23 cellular contexts compared by ENCODE assay signal in the genomic region with DNA sequence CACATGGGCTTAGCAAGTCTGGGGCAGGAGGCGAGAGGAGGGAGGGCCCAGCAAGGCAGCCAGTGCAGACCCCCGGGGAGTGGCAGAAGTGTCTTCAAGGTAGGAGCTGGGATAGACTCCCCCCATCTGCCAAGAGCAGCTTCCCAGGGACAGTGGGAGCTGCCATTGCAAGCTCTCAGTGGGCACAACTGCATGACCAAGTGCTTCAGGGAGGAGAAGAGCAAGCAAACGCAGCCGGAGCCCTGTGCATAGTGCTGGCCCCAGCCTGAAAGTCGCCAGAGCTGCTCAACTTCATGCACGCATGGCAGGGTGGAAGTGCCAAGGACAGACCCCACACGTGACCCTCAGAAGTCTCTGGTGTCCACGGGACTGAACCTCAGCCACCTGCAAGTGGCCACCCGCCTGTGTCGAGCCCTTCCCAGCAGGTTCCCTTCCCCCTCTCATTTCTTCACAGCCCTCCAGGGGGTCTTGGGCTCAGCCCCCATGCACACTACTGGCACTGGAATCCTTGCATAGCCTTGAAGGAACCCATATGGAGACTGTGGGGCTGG.
"Had no signal": no experiment of that assay in that cellular context is flagged by ENCODE, and none has a peak within 500 bp of the region (broad histone marks: within the 10 kb centered on the region; RNA-seq: fewer than 3 reads in every experiment).

No MANE protein-coding gene starts in this region.

- H3K27me3 Mint-ChIP-seq: activated CD4-positive, alpha-beta T cell treated with anti-CD3 and anti-CD28 coated beads, Interleukin-2, amount 10 ng/mL, durations not matched to agents 7 days and 5 days; activated naive CD4-positive, alpha-beta T cell treated with anti-CD3 and anti-CD28 coated beads, Interleukin-2, amount 10 ng/mL, durations not matched to agents 7 days and 5 days had no signal

- H3K9me3 ChIP-seq: left lung, pancreas had no signal

- H3K4me3 ChIP-seq: coronary artery, left lung, pancreas had no signal

- H3K36me3 Mint-ChIP-seq: activated naive CD4-positive, alpha-beta T cell treated with anti-CD3 and anti-CD28 coated beads, Interleukin-2, amount 10 ng/mL, durations not matched to agents 7 days and 5 days; brain; memory B cell had no signal

- H3K9me3 Mint-ChIP-seq: activated naive CD4-positive, alpha-beta T cell treated with anti-CD3 and anti-CD28 coated beads, Interleukin-2, amount 10 ng/mL, durations not matched to agents 7 days and 5 days; activated naive CD8-positive, alpha-beta T cell treated with anti-CD3 and anti-CD28 coated beads, Interleukin-2, amount 50 U/mL, for 24 hours; activated T-cell treated with anti-CD3 and anti-CD28 coated beads, Interleukin-2, amount 50 U/mL, for 24 hours; activated T-helper 2 cell treated with anti-CD3 and anti-CD28 coated beads, Interferon-gamma antibody, Interleukin-2, Interleukin-4, amounts not matched to agents 10 μg/mL and 5 μg/mL and 100 μg/mL, durations not matched to agents 14 hours and 24 hours and 36 hours; central memory CD8-positive, alpha-beta T cell; memory B cell had no signal

- ATAC-seq: activated CD4-positive, CD25-positive, alpha-beta regulatory T cell treated with anti-CD3 and anti-CD28 coated beads, Interleukin-2, amount 50 U/mL, for 24 hours; activated CD8-positive, alpha-beta T cell treated with anti-CD3 and anti-CD28 coated beads, Interleukin-2, amount 10 ng/mL, durations not matched to agents 7 days and 5 days; activated naive CD8-positive, alpha-beta T cell treated with anti-CD3 and anti-CD28 coated beads, Interleukin-2, amount 50 U/mL, for 24 hours; left lung; pancreas; stimulated activated naive CD8-positive, alpha-beta T cell treated with anti-CD3 and anti-CD28 coated beads, Interleukin-15, Interleukin-2, amounts not matched to agents 100 U/mL and 50 U/mL, for 24 hours had no signal

- H3K27ac ChIP-seq: coronary artery, left lung, pancreas had no signal

- H3K27ac Mint-ChIP-seq: activated CD4-positive, alpha-beta T cell treated with anti-CD3 and anti-CD28 coated beads, Interleukin-2, amount 10 ng/mL, durations not matched to agents 7 days and 5 days; activated CD8-positive, alpha-beta T cell treated with anti-CD3 and anti-CD28 coated beads, Interleukin-2, amount 10 ng/mL, durations not matched to agents 7 days and 5 days; activated naive CD4-positive, alpha-beta T cell treated with anti-CD3 and anti-CD28 coated beads, Interleukin-2, amount 10 ng/mL, durations not matched to agents 7 days and 5 days; activated naive CD8-positive, alpha-beta T cell treated with anti-CD3 and anti-CD28 coated beads, Interleukin-2, amount 50 U/mL, for 24 hours; activated T-cell treated with anti-CD3 and anti-CD28 coated beads, Interleukin-2, amount 50 U/mL, for 24 hours; activated T-helper 2 cell treated with anti-CD3 and anti-CD28 coated beads, Interferon-gamma antibody, Interleukin-2, Interleukin-4, amounts not matched to agents 10 μg/mL and 5 μg/mL and 100 μg/mL, durations not matched to agents 14 hours and 24 hours and 36 hours; memory B cell had no signal

- FAIRE-seq: endometrium, keratinocyte, pancreas had no signal

- DNase-seq: activated CD4-positive, alpha-beta T cell treated with anti-CD3 and anti-CD28 coated beads, Interleukin-2, amount 10 ng/mL, durations not matched to agents 7 days and 5 days; activated CD8-positive, alpha-beta T cell treated with anti-CD3 and anti-CD28 coated beads, Interleukin-2, amount 10 ng/mL, durations not matched to agents 7 days and 5 days; activated naive CD4-positive, alpha-beta T cell treated with anti-CD3 and anti-CD28 coated beads, Interleukin-2, amount 10 ng/mL, durations not matched to agents 7 days and 5 days; activated naive CD8-positive, alpha-beta T cell treated with anti-CD3 and anti-CD28 coated beads, Interleukin-2, amount 50 U/mL, for 24 hours; activated T-cell treated with anti-CD3 and anti-CD28 coated beads, Interleukin-2, amount 50 U/mL, for 24 hours; anterior cingulate cortex; erythroblast; foreskin melanocyte; glutamatergic neuron; hippocampal formation; stimulated activated CD4-positive, alpha-beta T cell treated with anti-CD3 and anti-CD28 coated beads, Interleukin-2, amount 100 ng/mL, for 24 hours; stimulated activated naive CD8-positive, alpha-beta T cell treated with anti-CD3 and anti-CD28 coated beads, Interleukin-15, Interleukin-2, amounts not matched to agents 100 U/mL and 50 U/mL, for 24 hours; trophoblast cell had no signal

- H3K4me3 Mint-ChIP-seq: activated CD4-positive, alpha-beta T cell treated with anti-CD3 and anti-CD28 coated beads, Interleukin-2, amount 10 ng/mL, durations not matched to agents 7 days and 5 days; activated CD8-positive, alpha-beta T cell treated with anti-CD3 and anti-CD28 coated beads, Interleukin-2, amount 10 ng/mL, durations not matched to agents 7 days and 5 days; activated naive CD4-positive, alpha-beta T cell treated with anti-CD3 and anti-CD28 coated beads, Interleukin-2, amount 10 ng/mL, durations not matched to agents 7 days and 5 days; activated naive CD8-positive, alpha-beta T cell treated with anti-CD3 and anti-CD28 coated beads, Interleukin-2, amount 50 U/mL, for 24 hours; activated T-cell treated with anti-CD3 and anti-CD28 coated beads, Interleukin-2, amount 50 U/mL, for 24 hours; brain; central memory CD8-positive, alpha-beta T cell; memory B cell had no signal

- H3K36me3 ChIP-seq: left lung, pancreas had no signal

- H3K4me1 ChIP-seq: pancreas had no signal

- H3K4me1 Mint-ChIP-seq: activated naive CD4-positive, alpha-beta T cell treated with anti-CD3 and anti-CD28 coated beads, Interleukin-2, amount 10 ng/mL, durations not matched to agents 7 days and 5 days; activated naive CD8-positive, alpha-beta T cell treated with anti-CD3 and anti-CD28 coated beads, Interleukin-2, amount 50 U/mL, for 24 hours had no signal
